Comparison of ENCODE assay signal across 27 cellular contexts in the genomic region with DNA sequence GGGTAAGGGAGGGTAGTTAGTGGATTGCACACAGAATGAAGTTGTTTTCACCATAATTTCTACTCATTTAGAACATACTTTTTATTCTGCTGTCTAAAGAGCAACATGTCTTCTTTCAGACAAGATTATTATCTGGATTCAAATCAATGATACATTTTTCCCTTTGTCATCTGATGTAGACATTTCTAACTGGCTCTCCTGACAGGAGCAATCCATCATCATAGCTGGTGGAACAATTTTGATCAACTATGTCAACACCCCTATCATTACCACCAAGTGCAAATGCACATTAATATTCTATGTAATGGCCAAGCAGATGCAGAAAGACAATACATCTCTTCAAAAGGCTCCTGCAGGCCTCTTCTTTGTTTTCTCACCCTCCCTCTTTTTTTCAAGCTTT.
"Had no signal": no experiment of that assay in that cellular context is flagged by ENCODE, and none has a peak within 500 bp of the region (broad histone marks: within the 10 kb centered on the region; RNA-seq: fewer than 3 reads in every experiment).

No MANE protein-coding gene starts in this region.

- H3K27ac Mint-ChIP-seq: activated CD8-positive, alpha-beta T cell treated with anti-CD3 and anti-CD28 coated beads for 36 hours; activated naive CD4-positive, alpha-beta T cell treated with anti-CD3 and anti-CD28 coated beads for 36 hours; activated naive CD4-positive, alpha-beta T cell treated with anti-CD3 and anti-CD28 coated beads, Interleukin-2, amount 50 U/mL, for 72 hours; activated T-helper 1 cell treated with anti-CD3 and anti-CD28 coated beads, Interleukin-12 subunit alpha, Interleukin-12 subunit beta, Interleukin-2, Interleukin-4 antibody, amounts not matched to agents 30 ng/mL and 10 ng/mL and 1 ng/mL, durations not matched to agents 14 hours and 24 hours and 36 hours; brain had no signal

- H3K27me3 ChIP-seq: adrenal gland, SJCRH30 had no signal

- H3K36me3 Mint-ChIP-seq: brain had no signal

- H3K27ac ChIP-seq: adrenal gland, KMS-11, SJCRH30, SK-N-MC, WERI-Rb-1 had no signal

- H3K4me3 Mint-ChIP-seq: activated CD8-positive, alpha-beta T cell treated with anti-CD3 and anti-CD28 coated beads for 36 hours; activated naive CD4-positive, alpha-beta T cell treated with anti-CD3 and anti-CD28 coated beads for 36 hours; activated T-helper 1 cell treated with anti-CD3 and anti-CD28 coated beads, Interleukin-12 subunit alpha, Interleukin-12 subunit beta, Interleukin-2, Interleukin-4 antibody, amounts not matched to agents 30 ng/mL and 10 ng/mL and 1 ng/mL, durations not matched to agents 14 hours and 24 hours and 36 hours; brain had no signal

- H3K4me3 ChIP-seq: adrenal gland, SJCRH30, SK-N-MC had no signal

- H3K27me3 Mint-ChIP-seq: activated CD8-positive, alpha-beta T cell treated with anti-CD3 and anti-CD28 coated beads for 36 hours had no signal

- H3K9ac ChIP-seq: KMS-11 had no signal

- DNase-seq: activated CD4-positive, alpha-beta T cell treated with anti-CD3 and anti-CD28 coated beads for 1 hour; activated CD4-positive, alpha-beta T cell treated with anti-CD3 and anti-CD28 coated beads for 48 hours; activated CD4-positive, CD25-positive, alpha-beta regulatory T cell; activated CD8-positive, alpha-beta T cell treated with anti-CD3 and anti-CD28 coated beads for 36 hours; activated gamma-delta T cell treated with Interleukin-2 at 50 U/mL for 16 hours; activated naive CD4-positive, alpha-beta T cell treated with anti-CD3 and anti-CD28 coated beads for 36 hours; activated T-cell treated with anti-CD3 and anti-CD28 coated beads, Interleukin-2, amount 50 U/mL, for 1 hour; adrenal gland; anterior cingulate cortex; central memory CD4-positive, alpha-beta T cell; MM.1S; MV-4-11; NCI-H1092; NCI-H187 treated with DMSO at 0.1 percent for 48 hours; NCI-H226; NCI-H446 treated with DMSO at 0.1 percent for 48 hours; NCI-H524; SHP77; SJCRH30; T1000; WERI-Rb-1 had no signal

- H3K4me2 ChIP-seq: KMS-11 had no signal

- ATAC-seq: activated CD8-positive, alpha-beta T cell treated with anti-CD3 and anti-CD28 coated beads for 36 hours; activated naive CD4-positive, alpha-beta T cell treated with anti-CD3 and anti-CD28 coated beads, Interleukin-2, amount 50 U/mL, for 72 hours; Panc1 had no signal

- H3K9me3 Mint-ChIP-seq: activated T-helper 1 cell treated with anti-CD3 and anti-CD28 coated beads, Interleukin-12 subunit alpha, Interleukin-12 subunit beta, Interleukin-2, Interleukin-4 antibody, amounts not matched to agents 30 ng/mL and 10 ng/mL and 1 ng/mL, durations not matched to agents 14 hours and 24 hours and 36 hours had no signal

- H3K9me3 ChIP-seq: adrenal gland, SJCRH30 had no signal

- H3K36me3 ChIP-seq: adrenal gland, SJCRH30, WERI-Rb-1 had no signal

- H3K4me1 ChIP-seq: adrenal gland, SJCRH30 had no signal
